ENCODE assay signal across 16 cellular contexts in genomic region chr1:43525995-43526394, GRCh38. TPM values are rescaled to one million over a fixed set of nuclear protein-coding genes. Genes with fewer than 3 reads are reported as not detected.
DNase-seq lines count a peak whose midpoint lies in the region; ATAC-seq, FAIRE-seq and TF ChIP-seq lines count a peak whose summit lies in the region.
"Had no signal": no experiment of that assay in that cellular context is flagged by ENCODE, and none has a peak within 500 bp of the region (broad histone marks: within the 10 kb centered on the region; RNA-seq: fewer than 3 reads in every experiment).

No MANE protein-coding gene starts in this region.

- H3K4me3 ChIP-seq in MG63: no peak overlapping the region
- no peak overlapping the region for H3K4me3 ChIP-seq in bronchial epithelial cell (ENCODE audit: low read depth, low read length)

- peak; percentile 79 for DNase-seq in EH (ENCODE audit: low read depth)
- DNase-seq in MG63: peak; percentile 73
- peak; percentile 69 for DNase-seq in bronchial epithelial cell (ENCODE audit: low read depth)
- peak; percentile 10 for DNase-seq in myocyte (ENCODE audit: low read depth)
- DNase-seq in KBM-7: no peak
- DNase-seq in T-helper 1 cell: no peak
- DNase-seq in hypothalamus (lab: John Stamatoyannopoulos, UW): no peak
- DNase-seq: activated naive CD4-positive, alpha-beta T cell treated with anti-CD3 and anti-CD28 coated beads, Interleukin-2, amount 50 U/mL, for 16 hours; CD4-positive, CD25-positive, alpha-beta regulatory T cell; GF-D8; left colon; naive B cell; NCI-H1048; NCI-H446; Right ventricle myocardium superior had no signal

- FAIRE-seq in bronchial epithelial cell (lab: Jason Lieb, UNC): no peak

- no peak for ATAC-seq in GM18502 (IDR thresholded peaks at IDR 0.05; ENCODE audit: poor library complexity, unreplicated experiment)
- ATAC-seq: left colon had no signal

- no peaks in the 10 kb centered on the region for H3K36me3 ChIP-seq in MG63
- H3K36me3 ChIP-seq in bronchial epithelial cell (ENCODE audit: control insufficient read depth, insufficient read depth, low read length): no peaks in the 10 kb centered on the region

- in situ Hi-C loops in KBM-7 (cut with MboI; ENCODE audit: low pct_unique_long_range_greater_than_20kb, low sequenced_read_pairs): no loop called here

- no peaks in the 10 kb centered on the region for H3K27me3 ChIP-seq in MG63
- H3K27me3 ChIP-seq in bronchial epithelial cell (ENCODE audit: control insufficient read depth, insufficient read depth, low read length): no peaks in the 10 kb centered on the region

- no peaks in the 10 kb centered on the region for H3K9me3 ChIP-seq in MG63

- no peak for TF ChIP-seq CTCF in bronchial epithelial cell (IDR thresholded peaks at IDR 0.05; ENCODE audit: insufficient read depth, low read length, severe bottlenecking)

RNA-seq across cellular contexts. Expression of gene PTPRF, which starts 4.7 kb away (rescaled TPM):
- 28.5 and 33.0 TPM in 2 replicates for total RNA-seq in MG63 (2014; rRNA removed; shearing (Covaris generic); ENCODE audit: low replicate concordance)
- total RNA-seq in bronchial epithelial cell (127 and 202 TPM in 2 replicates), myocyte (7.8 and 9.9 TPM in 2 replicates)
- 91.9 TPM for polyA plus RNA-seq in myocyte (2012)
- polyA plus RNA-seq: CD4-positive, CD25-positive, alpha-beta regulatory T cell had no signal

Comparison
In these comparisons a context has a peak if more than half of its experiments do, and no peak if none do; other contexts are left out.
1. DNase-seq: peak in EH (single experiment), MG63 (single experiment), bronchial epithelial cell (single experiment) and myocyte (single experiment); none in KBM-7 (single experiment), T-helper 1 cell (0 of 5) and hypothalamus (0 of 51).